8 cellular contexts compared by ENCODE assay signal in genomic region chr15:76309561-76310330, GRCh38. TPM values are rescaled to one million over a fixed set of nuclear protein-coding genes. Genes with fewer than 3 reads are reported as not detected.
DNase-seq lines count a peak whose midpoint lies in the region; ATAC-seq and TF ChIP-seq lines count a peak whose summit lies in the region.

No MANE protein-coding gene starts in this region.

- peaks cover 37% of the 10 kb centered on the region for H3K36me3 Mint-ChIP-seq in activated T-cell treated with anti-CD3 and anti-CD28 coated beads, Interleukin-2, amount 50 U/mL, for 24 hours (ENCODE audit: low read depth)
- H3K36me3 Mint-ChIP-seq in T-cell, result peaks cover 4% of the 10 kb centered on the region
- H3K36me3 Mint-ChIP-seq in stimulated activated memory B cell treated with anti-CD40 and anti-IgM and Interleukin-4, amounts not matched to agents 10 μg/mL and 1 μg/mL and 100 μg/mL, for 72 hours, result peaks cover 6% of the 10 kb centered on the region

- ATAC-seq in T-cell (replicated peaks in 1 of 4) (no peak), GM19397 (IDR thresholded peaks at IDR 0.05; ENCODE audit: unreplicated experiment) (no peak)
- no peak for ATAC-seq in stimulated activated memory B cell treated with anti-CD40 and anti-IgM and Interleukin-4, amounts not matched to agents 10 μg/mL and 1 μg/mL and 100 μg/mL, for 72 hours

- H3K4me3 Mint-ChIP-seq in activated T-cell treated with anti-CD3 and anti-CD28 coated beads, Interleukin-2, amount 50 U/mL, for 24 hours, result peak overlapping the region; percentile 93
- peak overlapping the region; percentile 87 to 92 (median 87) for H3K4me3 Mint-ChIP-seq in T-cell
- H3K4me3 Mint-ChIP-seq in stimulated activated memory B cell treated with anti-CD40 and anti-IgM and Interleukin-4, amounts not matched to agents 10 μg/mL and 1 μg/mL and 100 μg/mL, for 72 hours, result peak overlapping the region; percentile 85

- no peak for TF ChIP-seq CTCF in fibroblast of the aortic adventitia (IDR thresholded peaks at IDR 0.05; ENCODE audit: insufficient read depth, low read length)

- H3K4me3 ChIP-seq in fibroblast of the aortic adventitia (ENCODE audit: low read depth, low read length), result peak overlapping the region; percentile 95

- H3K27me3 Mint-ChIP-seq in activated T-cell treated with anti-CD3 and anti-CD28 coated beads, Interleukin-2, amount 50 U/mL, for 24 hours, result no peaks in the 10 kb centered on the region
- no peaks in the 10 kb centered on the region for H3K27me3 Mint-ChIP-seq in T-cell
- H3K27me3 Mint-ChIP-seq in stimulated activated memory B cell treated with anti-CD40 and anti-IgM and Interleukin-4, amounts not matched to agents 10 μg/mL and 1 μg/mL and 100 μg/mL, for 72 hours, result no peaks in the 10 kb centered on the region

- no peak for DNase-seq in activated T-cell treated with anti-CD3 and anti-CD28 coated beads, Interleukin-2, amount 50 U/mL, for 24 hours
- DNase-seq in activated T-cell treated with anti-CD3 and anti-CD28 coated beads, Interleukin-2, amount 50 U/mL, for 1 hour, result no peak
- DNase-seq in T-cell, result no peak
- peak; percentile 25 for DNase-seq in fibroblast of the aortic adventitia (ENCODE audit: low read depth)
- no peak for DNase-seq in DMS79 treated with DMSO at 0.1 percent for 48 hours (lab: John Stamatoyannopoulos, UW)
- DNase-seq in NCI-H1436 (lab: John Stamatoyannopoulos, UW), result no peak

- peaks cover 53% of the 10 kb centered on the region for H3K4me1 Mint-ChIP-seq in activated T-cell treated with anti-CD3 and anti-CD28 coated beads, Interleukin-2, amount 50 U/mL, for 24 hours (ENCODE audit: low read depth)
- H3K4me1 Mint-ChIP-seq in T-cell, result peaks cover 45 to 63% (median 47%) of the 10 kb centered on the region in 3 donors
- peaks cover 56% of the 10 kb centered on the region for H3K4me1 Mint-ChIP-seq in stimulated activated memory B cell treated with anti-CD40 and anti-IgM and Interleukin-4, amounts not matched to agents 10 μg/mL and 1 μg/mL and 100 μg/mL, for 72 hours

- CTCF ChIA-PET in T-cell (lab: Charles Lee), result interaction anchor here (0.6 to 1.1 kb wide), 2 partner anchors 23 to 597 kb away, joined by 3 to 4 read pairs; no protein-coding TSS in a partner anchor

- H3K9me3 Mint-ChIP-seq in activated T-cell treated with anti-CD3 and anti-CD28 coated beads, Interleukin-2, amount 50 U/mL, for 24 hours, result peaks cover 3% of the 10 kb centered on the region
- peaks cover 0 to 3% (median 2%) of the 10 kb centered on the region in 3 donors for H3K9me3 Mint-ChIP-seq in T-cell
- H3K9me3 Mint-ChIP-seq in stimulated activated memory B cell treated with anti-CD40 and anti-IgM and Interleukin-4, amounts not matched to agents 10 μg/mL and 1 μg/mL and 100 μg/mL, for 72 hours, result no peaks in the 10 kb centered on the region

- POLR2A ChIA-PET in T-cell (lab: Charles Lee), result no interaction called here

- H3K27ac Mint-ChIP-seq in activated T-cell treated with anti-CD3 and anti-CD28 coated beads, Interleukin-2, amount 50 U/mL, for 24 hours, result peak overlapping the region; percentile 72
- H3K27ac Mint-ChIP-seq in T-cell, result no peak overlapping the region
- H3K27ac Mint-ChIP-seq in stimulated activated memory B cell treated with anti-CD40 and anti-IgM and Interleukin-4, amounts not matched to agents 10 μg/mL and 1 μg/mL and 100 μg/mL, for 72 hours, result peak overlapping the region; percentile 90

RNA-seq across cellular contexts. Expression of gene ETFA, which starts 1.5 kb away (rescaled TPM):
- 10 to 100 TPM; 34.6 to 53.9 (median 50.4) TPM for total RNA-seq in T-cell
- 56.1 and 87.8 TPM in 2 replicates for total RNA-seq in fibroblast of the aortic adventitia (ENCODE audit: low replicate concordance)

RNA-seq across cellular contexts. Expression of gene ISL2, which starts 26.8 kb away (rescaled TPM):
- total RNA-seq in T-cell, result under 1 TPM in 3 of 5 donors, not detected in 2; 0.23 to 0.44 (median 0.26) TPM
- total RNA-seq in fibroblast of the aortic adventitia (ENCODE audit: low replicate concordance), result 0.45 TPM in 1 of 2 replicates, not detected in the other

Comparison
In these comparisons a context has a peak if more than half of its experiments do, and no peak if none do; other contexts are left out.
1. H3K27ac Mint-ChIP-seq: peak in activated T-cell treated with anti-CD3 and anti-CD28 coated beads, Interleukin-2, amount 50 U/mL, for 24 hours (single experiment) and stimulated activated memory B cell treated with anti-CD40 and anti-IgM and Interleukin-4, amounts not matched to agents 10 μg/mL and 1 μg/mL and 100 μg/mL, for 72 hours (single experiment); none in T-cell (0 of 2).
2. Peak in every context shown above with its lines, with median percentiles within 50 percentile points of each other: H3K4me3 Mint-ChIP-seq.